ENCODE assay signal across 17 cellular contexts in genomic region chr2:200090683-200091082, GRCh38.
"Had no signal": no experiment of that assay in that cellular context is flagged by ENCODE, and none has a peak within 500 bp of the region (broad histone marks: within the 10 kb centered on the region; RNA-seq: fewer than 3 reads in every experiment).

No MANE protein-coding gene starts in this region.

- H3K36me3 ChIP-seq: lower lobe of right lung, neutrophil, right atrium auricular region, tibial artery had no signal

- H3K27me3 ChIP-seq: neutrophil, right atrium auricular region, testis, tibial artery had no signal

- H3K4me2 ChIP-seq: smooth muscle cell had no signal

- H3K9ac ChIP-seq: parathyroid adenoma had no signal

- H3K4me1 ChIP-seq: lower lobe of right lung, right atrium auricular region, testis, tibial artery had no signal

- DNase-seq: cortex of kidney; effector memory CD8-positive, alpha-beta T cell; head of caudate nucleus; left ventricle myocardium superior; lower lobe of right lung; natural killer cell; stimulated activated CD4-positive, alpha-beta T cell treated with anti-CD3 and anti-CD28 coated beads, Interleukin-12 subunit alpha, Interleukin-12 subunit beta, amount 100 ng/mL, for 4 hours; stimulated activated CD4-positive, alpha-beta T cell treated with anti-CD3 and anti-CD28 coated beads, Interleukin-1b, Interleukin-23, amount 100 ng/mL, for 48 hours; stimulated activated CD4-positive, alpha-beta T cell treated with anti-CD3 and anti-CD28 coated beads, Interleukin-4, amount 100 ng/mL, for 24 hours; stimulated activated naive CD4-positive, alpha-beta T cell treated with Interleukin-2 at 50 U/mL for 16 hours; substantia nigra; testis; tibial artery had no signal

- H3K4me3 ChIP-seq: lower lobe of right lung, right atrium auricular region, smooth muscle cell, testis, tibial artery had no signal

- H3K27ac ChIP-seq: lower lobe of right lung, neutrophil, parathyroid adenoma, right atrium auricular region, testis, tibial artery had no signal

- H3K79me2 ChIP-seq: parathyroid adenoma had no signal

- H3K9me3 ChIP-seq: lower lobe of right lung, neutrophil, right atrium auricular region, testis, tibial artery had no signal
